8 cellular contexts compared by ENCODE assay signal in the genomic region with DNA sequence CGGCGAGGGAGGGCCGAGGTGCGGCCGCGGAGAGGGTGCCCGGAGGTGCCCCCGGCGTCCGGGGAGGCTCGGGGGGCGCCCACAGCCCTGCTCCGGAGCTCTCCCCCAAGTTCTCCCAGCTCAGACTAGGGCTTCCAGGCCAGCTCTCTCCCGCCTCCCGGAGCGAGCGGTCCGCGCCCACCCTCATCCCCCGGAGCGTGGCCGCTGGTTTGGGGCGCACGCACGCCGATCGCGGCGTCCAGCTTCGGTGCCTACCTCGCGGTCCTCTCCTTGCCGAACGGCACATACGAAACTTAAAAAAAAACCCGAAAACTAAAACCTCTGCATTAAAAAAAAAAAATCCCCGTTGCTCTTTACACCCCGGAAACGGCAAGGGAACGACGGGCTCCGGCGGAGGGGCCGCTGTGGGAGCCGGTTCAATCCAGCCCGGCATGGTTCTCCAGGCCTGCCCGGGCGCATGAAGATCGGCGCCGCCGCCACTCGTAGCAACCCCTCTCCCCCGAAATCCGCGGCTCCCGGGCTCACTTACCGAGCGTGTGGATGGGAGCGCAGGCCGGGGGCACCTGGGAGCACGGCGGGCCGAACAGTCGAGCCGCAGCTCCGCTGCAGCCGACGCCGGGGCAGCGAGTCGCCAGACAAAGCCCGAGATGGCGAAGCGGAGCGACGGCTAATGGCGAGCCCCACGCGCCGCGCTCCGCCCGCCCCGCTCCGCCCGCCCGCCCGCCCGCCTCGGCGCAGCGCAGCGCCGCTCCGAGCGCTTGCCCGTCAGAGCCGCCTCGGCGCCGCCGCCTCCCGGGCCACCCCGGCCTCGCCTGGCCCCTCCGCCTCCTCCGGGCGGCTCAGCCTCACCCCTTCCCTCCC. TPM values are rescaled to one million over a fixed set of nuclear protein-coding genes. Genes with fewer than 3 reads are reported as not detected.
DNase-seq lines count a peak whose midpoint lies in the region; ATAC-seq and TF ChIP-seq lines count a peak whose summit lies in the region.

No MANE protein-coding gene starts in this region.

- 0% methylated on average over 32 of the region's 109 CpGs; no CpG with 5 or more reads in 1 of the 2 donors for WGBS in esophagus squamous epithelium, 2 donors
- 0% methylated on average over 1 to 64 of the region's 109 CpGs for WGBS in transverse colon (ENCODE audit: low coverage in 1 of 2), 2 donors

- peak overlapping the region; percentile 92 to 99 (median 99) for H3K4me3 ChIP-seq in esophagus squamous epithelium
- peak overlapping the region; percentile 85 for H3K4me3 ChIP-seq in naive thymus-derived CD4-positive, alpha-beta T cell (ENCODE audit: low read length)
- H3K4me3 ChIP-seq in transverse colon: peak overlapping the region; percentile 84 to 98 (median 98)

- peak overlapping the region; percentile 92 for H3K4me3 Mint-ChIP-seq in activated T-cell treated with anti-CD3 and anti-CD28 coated beads, Interleukin-2, amount 50 U/mL, for 4 hours
- peak overlapping the region; percentile 93 to 99 (median 96) for H3K4me3 Mint-ChIP-seq in naive thymus-derived CD4-positive, alpha-beta T cell

- TF ChIP-seq CTCF in esophagus squamous epithelium (IDR thresholded peaks at IDR 0.05): peak in 1 of 6 experiments; percentile 3
- no peak for TF ChIP-seq CTCF in transverse colon (IDR thresholded peaks at IDR 0.05)

- peaks cover 33% of the 10 kb centered on the region for H3K4me1 Mint-ChIP-seq in activated T-cell treated with anti-CD3 and anti-CD28 coated beads, Interleukin-2, amount 50 U/mL, for 4 hours (ENCODE audit: low read depth)
- peaks cover 30 to 38% (median 34%) of the 10 kb centered on the region in 7 donors for H3K4me1 Mint-ChIP-seq in naive thymus-derived CD4-positive, alpha-beta T cell

- peaks cover 17% of the 10 kb centered on the region for H3K36me3 Mint-ChIP-seq in activated T-cell treated with anti-CD3 and anti-CD28 coated beads, Interleukin-2, amount 50 U/mL, for 4 hours (ENCODE audit: insufficient read depth)
- H3K36me3 Mint-ChIP-seq in naive thymus-derived CD4-positive, alpha-beta T cell: peaks cover 0 to 21% (median 5%) of the 10 kb centered on the region in 5 donors

- H3K9me3 Mint-ChIP-seq in activated T-cell treated with anti-CD3 and anti-CD28 coated beads, Interleukin-2, amount 50 U/mL, for 4 hours: no peaks in the 10 kb centered on the region
- peaks cover 0 to 8% (median 0%) of the 10 kb centered on the region in 11 donors for H3K9me3 Mint-ChIP-seq in naive thymus-derived CD4-positive, alpha-beta T cell

- H3K4me1 ChIP-seq in esophagus squamous epithelium: peaks cover 33 to 58% (median 33%) of the 10 kb centered on the region in 3 donors
- peaks cover 23 to 28% of the 10 kb centered on the region in 2 donors for H3K4me1 ChIP-seq in naive thymus-derived CD4-positive, alpha-beta T cell (ENCODE audit: control insufficient read depth in 2 of 2, insufficient read depth in 2 of 2, low read length in 2 of 2)
- peaks cover 31 to 45% (median 39%) of the 10 kb centered on the region in 4 donors for H3K4me1 ChIP-seq in transverse colon

- TF ChIP-seq POLR2A in esophagus squamous epithelium (IDR thresholded peaks at IDR 0.05): no peak
- TF ChIP-seq POLR2A in transverse colon (IDR thresholded peaks at IDR 0.05): peak; percentile 15

- H3K36me3 ChIP-seq in esophagus squamous epithelium: peaks cover 10 to 23% (median 12%) of the 10 kb centered on the region in 3 donors
- H3K36me3 ChIP-seq in naive thymus-derived CD4-positive, alpha-beta T cell (ENCODE audit: control insufficient read depth in 2 of 3, insufficient read depth in 3 of 3, low read length in 3 of 3): peaks cover 0 to 19% (median 7%) of the 10 kb centered on the region in 3 experiments
- peaks cover 0 to 9% (median 5%) of the 10 kb centered on the region in 4 donors for H3K36me3 ChIP-seq in transverse colon

- H3K9me3 ChIP-seq in esophagus squamous epithelium (no peaks in the 10 kb centered on the region), transverse colon (no peaks in the 10 kb centered on the region)
- no peaks in the 10 kb centered on the region for H3K9me3 ChIP-seq in naive thymus-derived CD4-positive, alpha-beta T cell (ENCODE audit: control insufficient read depth in 2 of 3, low read length in 3 of 3)

- intact Hi-C loops in esophagus squamous epithelium (cut with DNase I) (no loop called here), transverse colon (cut with DNase I; ENCODE audit: low total_unique reads) (no loop called here)
- intact Hi-C loops in naive thymus-derived CD4-positive, alpha-beta T cell (cut with micrococcal nuclease): loop anchor here in 1 of 2 donors (1.0 to 5.0 kb wide), 4 partner anchors 26 to 97 kb away; partner anchors contain the start of genes HDAC5, RUNDC3A and SLC4A1

- TF ChIP-seq EP300 in transverse colon (IDR thresholded peaks at IDR 0.05; ENCODE audit: low read depth): no peak

- H3K27ac Mint-ChIP-seq in naive thymus-derived CD4-positive, alpha-beta T cell: peak overlapping the region; percentile 93 to 98 (median 95)

- in situ Hi-C loops in transverse colon (cut with MboI; ENCODE audit: low pct_ligation_motif_present in 1 of 4, low pct_unique_long_range_greater_than_20kb in 1 of 4, low sequenced_read_pairs in 3 of 4): no loop called here

- H3K27me3 Mint-ChIP-seq in activated T-cell treated with anti-CD3 and anti-CD28 coated beads, Interleukin-2, amount 50 U/mL, for 4 hours (ENCODE audit: low read depth): no peaks in the 10 kb centered on the region
- H3K27me3 Mint-ChIP-seq in naive thymus-derived CD4-positive, alpha-beta T cell: peaks cover 0 to 2% (median 0%) of the 10 kb centered on the region in 5 donors

- POLR2A ChIA-PET in naive thymus-derived CD4-positive, alpha-beta T cell (lab: Charles Lee): interaction anchor here (0.8 to 14.1 kb wide), 19 partner anchors 9 to 141 kb away, joined by 3 to 319 read pairs (median 5); partner anchors contain the start of genes ATXN7L3, GRN, HDAC5 and RUNDC3A

- peak; percentile 14 for ATAC-seq in GM19455 (IDR thresholded peaks at IDR 0.05; ENCODE audit: unreplicated experiment)
- peak; percentile 15 to 23 for ATAC-seq in activated T-cell treated with anti-CD3 and anti-CD28 coated beads, Interleukin-2, amount 50 U/mL, for 4 hours
- ATAC-seq in naive thymus-derived CD4-positive, alpha-beta T cell: peak; percentile 43

- peak; percentile 83 for DNase-seq in AG20443 (ENCODE audit: low spot score)
- peak; percentile 56 for DNase-seq in NCI-H526 treated with DMSO at 0.1 percent for 48 hours (lab: John Stamatoyannopoulos, UW)
- peak; percentile 44 for DNase-seq in activated T-cell treated with anti-CD3 and anti-CD28 coated beads, Interleukin-2, amount 50 U/mL, for 4 hours
- no peak for DNase-seq in esophagus squamous epithelium (lab: John Stamatoyannopoulos, UW)
- peak; percentile 45 to 79 (median 71) for DNase-seq in naive thymus-derived CD4-positive, alpha-beta T cell
- peak; percentile 42 for DNase-seq in transverse colon
- no peak for DNase-seq in HPDE6-E6E7 (ENCODE audit: extremely low spot score)

- H3K27me3 ChIP-seq in esophagus squamous epithelium: no peaks in the 10 kb centered on the region
- no peaks in the 10 kb centered on the region for H3K27me3 ChIP-seq in naive thymus-derived CD4-positive, alpha-beta T cell (ENCODE audit: control insufficient read depth in 2 of 2, insufficient read depth in 2 of 2, low read length in 2 of 2)
- H3K27me3 ChIP-seq in transverse colon: no peaks in the 10 kb centered on the region

- H3K27ac ChIP-seq in esophagus squamous epithelium (peak overlapping the region; percentile 97 to 100 (median 99)), transverse colon (peak overlapping the region; percentile 99 to 100 (median 100))
- peak overlapping the region; percentile 90 for H3K27ac ChIP-seq in naive thymus-derived CD4-positive, alpha-beta T cell (ENCODE audit: low read depth, low read length)

- CTCF ChIA-PET in naive thymus-derived CD4-positive, alpha-beta T cell (lab: Charles Lee): interaction anchor here (1.1 to 4.4 kb wide), 4 partner anchors 10 to 110 kb away, joined by 3 to 33 read pairs (median 7); no protein-coding TSS in a partner anchor

RNA-seq across cellular contexts. Expression of gene UBTF, which starts 1.0 kb away (rescaled TPM):
- total RNA-seq in activated T-cell treated with anti-CD3 and anti-CD28 coated beads, Interleukin-2, amount 50 U/mL, for 4 hours: 100 to 1,000 TPM; 147 to 158 (median 154) TPM
- total RNA-seq in esophagus squamous epithelium (10 to 100 TPM; 38.9 to 57.4 (median 51.0) TPM), transverse colon (10 to 100 TPM; 49.4 to 61.6 (median 60.4) TPM)
- total RNA-seq in naive thymus-derived CD4-positive, alpha-beta T cell: 100 to 1,000 TPM; 126 to 303 (median 175) TPM
- polyA plus RNA-seq in naive thymus-derived CD4-positive, alpha-beta T cell: 10 to 100 TPM; 49.0 to 84.7 TPM

RNA-seq across cellular contexts. Expression of gene ATXN7L3, which starts 20.8 kb away (rescaled TPM):
- total RNA-seq in activated T-cell treated with anti-CD3 and anti-CD28 coated beads, Interleukin-2, amount 50 U/mL, for 4 hours: 100 to 1,000 TPM; 101 to 111 (median 110) TPM
- 10 to 100 TPM; 37.7 to 47.3 (median 44.0) TPM for total RNA-seq in esophagus squamous epithelium
- total RNA-seq in naive thymus-derived CD4-positive, alpha-beta T cell: 100 to 1,000 TPM in 4 of 5 experiments, 10 to 100 TPM in 1; 93.5 to 130 (median 124) TPM
- polyA plus RNA-seq in naive thymus-derived CD4-positive, alpha-beta T cell: 10 to 100 TPM; 10.5 to 18.1 TPM
- total RNA-seq in transverse colon: 10 to 100 TPM; 44.1 to 77.4 (median 52.3) TPM

RNA-seq across cellular contexts. Expression of gene TMUB2, which starts 33.7 kb away (rescaled TPM):
- 10 to 100 TPM; 15.2 to 19.6 (median 17.9) TPM for total RNA-seq in activated T-cell treated with anti-CD3 and anti-CD28 coated beads, Interleukin-2, amount 50 U/mL, for 4 hours
- total RNA-seq in esophagus squamous epithelium (10 to 100 TPM; 14.6 to 25.5 (median 21.6) TPM), transverse colon (10 to 100 TPM; 53.4 to 70.5 (median 60.6) TPM)
- 10 to 100 TPM; 34.9 to 56.0 (median 41.6) TPM for total RNA-seq in naive thymus-derived CD4-positive, alpha-beta T cell
- 10 to 100 TPM; 21.8 to 24.4 TPM for polyA plus RNA-seq in naive thymus-derived CD4-positive, alpha-beta T cell

RNA-seq across cellular contexts. Expression of gene SLC4A1, which starts 47.5 kb away (rescaled TPM):
- not detected for total RNA-seq in activated T-cell treated with anti-CD3 and anti-CD28 coated beads, Interleukin-2, amount 50 U/mL, for 4 hours
- total RNA-seq in esophagus squamous epithelium (not detected), transverse colon (not detected)
- under 1 TPM in 1 of 5 experiments, not detected in 4; 0.15 TPM for total RNA-seq in naive thymus-derived CD4-positive, alpha-beta T cell
- not detected for polyA plus RNA-seq in naive thymus-derived CD4-positive, alpha-beta T cell

RNA-seq across cellular contexts. Expression of gene ASB16, which starts 49.9 kb away (rescaled TPM):
- total RNA-seq in activated T-cell treated with anti-CD3 and anti-CD28 coated beads, Interleukin-2, amount 50 U/mL, for 4 hours: under 1 TPM in 2 of 3 donors, not detected in 1; 0.08 to 0.11 TPM
- total RNA-seq in esophagus squamous epithelium: under 1 TPM in 1 of 4 donors, not detected in 3; 0.11 TPM
- under 1 TPM in 1 of 5 experiments, not detected in 4; 0.34 TPM for total RNA-seq in naive thymus-derived CD4-positive, alpha-beta T cell
- polyA plus RNA-seq in naive thymus-derived CD4-positive, alpha-beta T cell: under 1 TPM in 1 of 2 donors, not detected in 1; 0.08 TPM
- 1 to 10 TPM in 2 of 4 donors, not detected in 2; 1.2 to 2.6 TPM for total RNA-seq in transverse colon

Comparison
In these comparisons a context has a peak if more than half of its experiments do, and no peak if none do; other contexts are left out.
1. DNase-seq: peak in AG20443 (single experiment), NCI-H526 treated with DMSO at 0.1 percent for 48 hours (single experiment), activated T-cell treated with anti-CD3 and anti-CD28 coated beads, Interleukin-2, amount 50 U/mL, for 4 hours (single experiment), naive thymus-derived CD4-positive, alpha-beta T cell (9 of 9) and transverse colon (single experiment); none in esophagus squamous epithelium (single experiment) and HPDE6-E6E7 (single experiment).
2. Peak in every context shown above with its lines, with median percentiles within 50 percentile points of each other: ATAC-seq, H3K27ac ChIP-seq and H3K4me3 ChIP-seq.